In genomic region chr20:45419188-45420091, GRCh38 we compare ENCODE assay signal across 8 cellular contexts. TPM values are rescaled to one million over a fixed set of nuclear protein-coding genes. Genes with fewer than 3 reads are reported as not detected.
DNase-seq lines count a peak whose midpoint lies in the region; ATAC-seq and TF ChIP-seq lines count a peak whose summit lies in the region.

No MANE protein-coding gene starts in this region.

- H3K9me3 Mint-ChIP-seq in naive thymus-derived CD4-positive, alpha-beta T cell: no peaks in the 10 kb centered on the region

- peak overlapping the region in 1 of 10 donors; percentile 7 for H3K4me3 Mint-ChIP-seq in naive thymus-derived CD4-positive, alpha-beta T cell

- H3K27ac Mint-ChIP-seq in naive thymus-derived CD4-positive, alpha-beta T cell: peak overlapping the region in 3 of 9 donors; percentile 25 to 64 (median 52)

- H4K8ac ChIP-seq in mesenchymal stem cell (ENCODE audit: low read length): no peak overlapping the region

- H3K4me2 ChIP-seq in mesenchymal stem cell (ENCODE audit: low read length, poor library complexity, severe bottlenecking): no peak overlapping the region

- no peaks in the 10 kb centered on the region for H3K27me3 ChIP-seq in mesenchymal stem cell (ENCODE audit: control insufficient read depth in 1 of 2, insufficient read depth in 1 of 2, low read length in 2 of 2)
- H3K27me3 ChIP-seq in naive thymus-derived CD4-positive, alpha-beta T cell (ENCODE audit: control insufficient read depth in 2 of 2, insufficient read depth in 2 of 2, low read length in 2 of 2): no peaks in the 10 kb centered on the region

- no peak overlapping the region for H3K23ac ChIP-seq in mesenchymal stem cell (ENCODE audit: low read length in 2 of 2)

- no peak overlapping the region for H2AFZ ChIP-seq in mesenchymal stem cell (ENCODE audit: low read depth, low read length)

- in situ Hi-C loops in G401 (cut with HindIII; ENCODE audit: low sequenced_read_pairs): no loop called here

- H2BK5ac ChIP-seq in mesenchymal stem cell (ENCODE audit: low read depth, low read length, poor library complexity, severe bottlenecking): no peak overlapping the region

- TF ChIP-seq CTCF in choroid plexus epithelial cell (conservative IDR thresholded peaks at IDR 0.05; ENCODE audit: low read depth, low read length): no peak

- peaks cover 42 to 44% of the 10 kb centered on the region in 2 experiments for H3K36me3 ChIP-seq in mesenchymal stem cell (ENCODE audit: control insufficient read depth in 1 of 2, insufficient read depth in 2 of 2, low read depth in 1 of 2, low read length in 2 of 2)
- H3K36me3 ChIP-seq in naive thymus-derived CD4-positive, alpha-beta T cell (ENCODE audit: control insufficient read depth in 2 of 3, insufficient read depth in 3 of 3, low read length in 3 of 3): peaks cover 19 to 62% (median 26%) of the 10 kb centered on the region in 3 experiments

- no peak overlapping the region for H2BK120ac ChIP-seq in mesenchymal stem cell (ENCODE audit: low read depth, low read length)

- H3K36me3 Mint-ChIP-seq in naive thymus-derived CD4-positive, alpha-beta T cell: peaks cover 7 to 30% (median 19%) of the 10 kb centered on the region in 5 donors

- intact Hi-C loops in naive thymus-derived CD4-positive, alpha-beta T cell (cut with micrococcal nuclease): loop anchor here (5.0 to 10.0 kb wide), 3 partner anchors 435 to 1962 kb away; partner anchors contain the start of genes ACOT8 (in 1 of the 2), ADA (in 1 of the 2), SRSF6 (in 1 of the 2) and ZSWIM3 (in 1 of the 2)

- no peak overlapping the region for H2BK12ac ChIP-seq in mesenchymal stem cell (ENCODE audit: low read length in 2 of 2)

- CTCF ChIA-PET in naive thymus-derived CD4-positive, alpha-beta T cell (lab: Charles Lee): interaction anchor here (0.7 to 5.0 kb wide), 3 partner anchors 17 to 48 kb away, joined by 3 to 21 read pairs (median 8); no protein-coding TSS in a partner anchor

- H3K4me3 ChIP-seq in choroid plexus epithelial cell (ENCODE audit: low read depth, low read length) (no peak overlapping the region), mesenchymal stem cell (ENCODE audit: insufficient read depth in 1 of 2, low read depth in 1 of 2, low read length in 2 of 2) (peak overlapping the region in 1 of 2 experiments; percentile 42)
- H3K4me3 ChIP-seq in naive thymus-derived CD4-positive, alpha-beta T cell (ENCODE audit: low read length): no peak overlapping the region

- H3K27ac ChIP-seq in mesenchymal stem cell (ENCODE audit: low read length, poor library complexity, severe bottlenecking): no peak overlapping the region
- no peak overlapping the region for H3K27ac ChIP-seq in naive thymus-derived CD4-positive, alpha-beta T cell (ENCODE audit: low read depth, low read length)

- 94% methylated on average over 17 of the region's 17 CpGs for WGBS in mesenchymal stem cell

- no peaks in the 10 kb centered on the region for H3K9me3 ChIP-seq in mesenchymal stem cell (ENCODE audit: control insufficient read depth, low read length)
- no peaks in the 10 kb centered on the region for H3K9me3 ChIP-seq in naive thymus-derived CD4-positive, alpha-beta T cell (ENCODE audit: control insufficient read depth in 2 of 3, low read length in 3 of 3)

- H3K4me1 ChIP-seq in mesenchymal stem cell (ENCODE audit: control insufficient read depth, insufficient read depth, low read depth, low read length): peaks cover 13% of the 10 kb centered on the region
- H3K4me1 ChIP-seq in naive thymus-derived CD4-positive, alpha-beta T cell (ENCODE audit: control insufficient read depth in 2 of 2, insufficient read depth in 2 of 2, low read length in 2 of 2): peaks cover 12 to 21% of the 10 kb centered on the region in 2 donors

- no peak overlapping the region for H3K14ac ChIP-seq in mesenchymal stem cell (ENCODE audit: low read length in 2 of 2)

- H3K18ac ChIP-seq in mesenchymal stem cell (ENCODE audit: low read depth in 1 of 2, low read length in 2 of 2): no peak overlapping the region

- POLR2A ChIA-PET in naive thymus-derived CD4-positive, alpha-beta T cell (lab: Charles Lee): interaction anchor here (1.0 to 5.8 kb wide), 5 partner anchors 13 to 56 kb away, joined by 3 to 67 read pairs (median 3); partner anchors contain the start of gene SYS1

- peaks cover 17 to 44% (median 32%) of the 10 kb centered on the region in 7 donors for H3K4me1 Mint-ChIP-seq in naive thymus-derived CD4-positive, alpha-beta T cell

- peak; percentile 37 for DNase-seq in stimulated activated CD4-positive, alpha-beta T cell treated with anti-CD3 and anti-CD28 coated beads, Interleukin-15, amount 100 ng/mL, for 24 hours
- DNase-seq in stimulated activated CD4-positive, alpha-beta T cell treated with anti-CD3 and anti-CD28 coated beads, Interleukin-4, amount 100 ng/mL, for 4 hours: no peak
- DNase-seq in NCI-H510A (lab: John Stamatoyannopoulos, UW) (peak; percentile 69), choroid plexus epithelial cell (ENCODE audit: low read depth) (peak; percentile 81), mesenchymal stem cell (peak; percentile 49), G401 (ENCODE audit: low spot score) (no peak)
- no peak for DNase-seq in naive thymus-derived CD4-positive, alpha-beta T cell

- H3K27me3 Mint-ChIP-seq in naive thymus-derived CD4-positive, alpha-beta T cell: no peaks in the 10 kb centered on the region

- H4K91ac ChIP-seq in mesenchymal stem cell (ENCODE audit: low read length): no peak overlapping the region

- H2AK5ac ChIP-seq in mesenchymal stem cell (ENCODE audit: low read length, severe bottlenecking): no peak overlapping the region

- H2BK15ac ChIP-seq in mesenchymal stem cell (ENCODE audit: low read depth, poor library complexity, severe bottlenecking): no peak overlapping the region

- no peak overlapping the region for H3K4ac ChIP-seq in mesenchymal stem cell (ENCODE audit: low read depth in 1 of 2, low read length in 2 of 2)

- ATAC-seq in HG02884 (IDR thresholded peaks at IDR 0.05; ENCODE audit: unreplicated experiment): peak; percentile 68
- no peak for ATAC-seq in naive thymus-derived CD4-positive, alpha-beta T cell

- peaks cover 21% of the 10 kb centered on the region for H3K79me1 ChIP-seq in mesenchymal stem cell (replicated peaks; ENCODE audit: low read length, poor library complexity, severe bottlenecking)

- H3K9ac ChIP-seq in mesenchymal stem cell (ENCODE audit: low read length): peak overlapping the region; percentile 97

RNA-seq across cellular contexts. Expression of gene PIGT, which starts 3.5 kb away (rescaled TPM):
- 148 TPM for polyA plus RNA-seq in mesenchymal stem cell (2013, experiment 1 of 2)
- 151 TPM for polyA plus RNA-seq in mesenchymal stem cell (2013, experiment 2 of 2)
- total RNA-seq in G401 (2014; rRNA removed; shearing (Covaris generic)): 25.2 and 31.0 TPM in 2 replicates
- total RNA-seq in naive thymus-derived CD4-positive, alpha-beta T cell: 100 to 1,000 TPM in 1 of 5 experiments, 10 to 100 TPM in 4; 78.7 to 140 (median 85.0) TPM
- 10 to 100 TPM; 82.7 to 98.9 TPM for polyA plus RNA-seq in naive thymus-derived CD4-positive, alpha-beta T cell

RNA-seq across cellular contexts. Expression of gene DBNDD2, which starts 11.4 kb away (rescaled TPM):
- 12.5 TPM for polyA plus RNA-seq in mesenchymal stem cell (2013, experiment 1 of 2)
- polyA plus RNA-seq in mesenchymal stem cell (2013, experiment 2 of 2): 12.0 TPM
- total RNA-seq in G401 (2014; rRNA removed; shearing (Covaris generic)): 0.86 and 5.7 TPM in 2 replicates
- total RNA-seq in naive thymus-derived CD4-positive, alpha-beta T cell: 10 to 100 TPM; 12.2 to 22.7 (median 16.3) TPM
- 10 to 100 TPM; 15.3 to 22.9 TPM for polyA plus RNA-seq in naive thymus-derived CD4-positive, alpha-beta T cell

RNA-seq across cellular contexts. Expression of gene TP53TG5, which starts 41.3 kb away (rescaled TPM):
- polyA plus RNA-seq in mesenchymal stem cell (2013, experiment 1 of 2): not detected
- not detected for polyA plus RNA-seq in mesenchymal stem cell (2013, experiment 2 of 2)
- total RNA-seq in G401 (2014; rRNA removed; shearing (Covaris generic)): not detected in 2 replicates
- under 1 TPM in 3 of 5 experiments, not detected in 2; 0.19 to 0.48 (median 0.46) TPM for total RNA-seq in naive thymus-derived CD4-positive, alpha-beta T cell
- polyA plus RNA-seq in naive thymus-derived CD4-positive, alpha-beta T cell: under 1 TPM; 0.14 to 0.24 TPM

RNA-seq across cellular contexts. Expression of gene WFDC2, which starts 50.1 kb away (rescaled TPM):
- not detected for polyA plus RNA-seq in mesenchymal stem cell (2013, experiment 1 of 2)
- not detected for polyA plus RNA-seq in mesenchymal stem cell (2013, experiment 2 of 2)
- total RNA-seq in G401 (2014; rRNA removed; shearing (Covaris generic)): not detected in 2 replicates
- 1 to 10 TPM in 2 of 5 experiments, under 1 TPM in 2, not detected in 1; 0.36 to 1.7 (median 1.0) TPM for total RNA-seq in naive thymus-derived CD4-positive, alpha-beta T cell
- not detected for polyA plus RNA-seq in naive thymus-derived CD4-positive, alpha-beta T cell

RNA-seq across cellular contexts. Expression of gene SYS1, which starts 56.5 kb away (rescaled TPM):
- polyA plus RNA-seq in mesenchymal stem cell (2013, experiment 1 of 2): 18.6 TPM
- polyA plus RNA-seq in mesenchymal stem cell (2013, experiment 2 of 2): 17.5 TPM
- total RNA-seq in G401 (2014; rRNA removed; shearing (Covaris generic)): 13.0 and 21.9 TPM in 2 replicates
- 100 to 1,000 TPM in 1 of 5 experiments, 10 to 100 TPM in 4; 23.9 to 111 (median 67.1) TPM for total RNA-seq in naive thymus-derived CD4-positive, alpha-beta T cell
- 10 to 100 TPM; 34.5 to 42.3 TPM for polyA plus RNA-seq in naive thymus-derived CD4-positive, alpha-beta T cell

Comparison
In these comparisons a context has a peak if more than half of its experiments do, and no peak if none do; other contexts are left out.
1. DNase-seq: peak in stimulated activated CD4-positive, alpha-beta T cell treated with anti-CD3 and anti-CD28 coated beads, Interleukin-15, amount 100 ng/mL, for 24 hours (single experiment), NCI-H510A (single experiment), choroid plexus epithelial cell (single experiment) and mesenchymal stem cell (single experiment); none in stimulated activated CD4-positive, alpha-beta T cell treated with anti-CD3 and anti-CD28 coated beads, Interleukin-4, amount 100 ng/mL, for 4 hours (0 of 2), G401 (single experiment) and naive thymus-derived CD4-positive, alpha-beta T cell (0 of 9).